ENCODE assay signal across 10 cellular contexts in the genomic region with DNA sequence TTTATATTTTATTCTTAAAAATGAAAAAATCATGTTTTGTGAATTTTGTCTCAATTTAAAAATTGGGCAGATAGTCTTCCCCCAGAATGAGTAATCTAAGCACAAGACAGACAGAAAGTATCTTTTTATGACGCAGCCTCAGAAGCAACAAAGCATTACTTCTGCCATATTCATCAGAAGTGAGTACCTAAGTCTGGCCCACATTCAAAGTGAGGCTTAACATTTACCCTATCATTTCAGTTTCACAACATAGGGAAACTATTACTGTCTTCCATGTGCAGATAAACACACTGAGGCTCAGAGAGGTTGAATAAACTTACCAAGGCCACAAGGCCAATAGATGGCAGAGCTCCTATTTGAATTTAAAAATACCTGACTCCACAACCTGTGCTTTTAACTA. TPM values are rescaled to one million over a fixed set of nuclear protein-coding genes. Genes with fewer than 3 reads are reported as not detected.
DNase-seq lines count a peak whose midpoint lies in the region; ATAC-seq and TF ChIP-seq lines count a peak whose summit lies in the region.
"Had no signal": no experiment of that assay in that cellular context is flagged by ENCODE, and none has a peak within 500 bp of the region (broad histone marks: within the 10 kb centered on the region; RNA-seq: fewer than 3 reads in every experiment).

No MANE protein-coding gene starts in this region.

- 76% methylated on average over 1 of the region's 1 CpG; no CpG with 5 or more reads in 1 of the 2 donors for WGBS in transverse colon (ENCODE audit: low coverage in 1 of 2), 2 donors

- no peak overlapping the region for H3K4me3 Mint-ChIP-seq in endothelial cell (ENCODE audit: unreplicated experiment)

- H3K9me3 Mint-ChIP-seq in endothelial cell (ENCODE audit: unreplicated experiment), result no peaks in the 10 kb centered on the region

- peaks cover 14% of the 10 kb centered on the region for H3K4me1 Mint-ChIP-seq in endothelial cell (ENCODE audit: unreplicated experiment)

- ATAC-seq in GM19463 (IDR thresholded peaks at IDR 0.05; ENCODE audit: unreplicated experiment) (peak; percentile 32), HG03442 (IDR thresholded peaks at IDR 0.05; ENCODE audit: unreplicated experiment) (peak; percentile 49)
- ATAC-seq: gastrocnemius medialis had no signal

- in situ Hi-C loops in transverse colon (cut with MboI; ENCODE audit: low pct_ligation_motif_present in 1 of 4, low pct_unique_long_range_greater_than_20kb in 1 of 4, low sequenced_read_pairs in 3 of 4), result no loop called here

- intact Hi-C loops in transverse colon (cut with DNase I; ENCODE audit: low total_unique reads), result no loop called here

- H3K27ac ChIP-seq in substantia nigra (ENCODE audit: low read depth, low read length, poor library complexity, severe bottlenecking), result no peak overlapping the region
- no peak overlapping the region for H3K27ac ChIP-seq in transverse colon
- H3K27ac ChIP-seq: gastrocnemius medialis, neutrophil had no signal

- TF ChIP-seq POLR2A in transverse colon (IDR thresholded peaks at IDR 0.05), result no peak

- no peaks in the 10 kb centered on the region for H3K36me3 ChIP-seq in transverse colon
- H3K36me3 ChIP-seq: gastrocnemius medialis, neutrophil had no signal

- TF ChIP-seq CTCF in GM10248 (IDR thresholded peaks at IDR 0.05; ENCODE audit: control extremely low read depth, extremely low read depth, low read depth, missing control alignments), result no peak
- TF ChIP-seq CTCF in fibroblast of pulmonary artery (IDR thresholded peaks at IDR 0.05; ENCODE audit: low read length, missing control alignments), result no peak
- TF ChIP-seq CTCF in transverse colon (IDR thresholded peaks at IDR 0.05), result no peak
- TF ChIP-seq CTCF in endothelial cell (IDR thresholded peaks at IDR 0.05; ENCODE audit: unreplicated experiment), result no peak

- peaks cover 0 to 5% (median 0%) of the 10 kb centered on the region in 4 donors for H3K4me1 ChIP-seq in transverse colon

- no peaks in the 10 kb centered on the region for H3K27me3 ChIP-seq in transverse colon
- H3K27me3 ChIP-seq: gastrocnemius medialis, neutrophil had no signal

- TF ChIP-seq EP300 in transverse colon (IDR thresholded peaks at IDR 0.05; ENCODE audit: low read depth), result no peak

- peaks cover 5% of the 10 kb centered on the region for H3K27me3 Mint-ChIP-seq in endothelial cell (ENCODE audit: unreplicated experiment)

- POLR2A ChIA-PET in GM10248 (lab: Yijun Ruan, JAX), result no interaction called here

- H3K27ac Mint-ChIP-seq in endothelial cell (ENCODE audit: unreplicated experiment), result no peak overlapping the region

- CTCF ChIA-PET in GM10248 (lab: Yijun Ruan, JAX), result no interaction called here

- no peaks in the 10 kb centered on the region for H3K36me3 Mint-ChIP-seq in endothelial cell (ENCODE audit: low read depth, unreplicated experiment)

- H3K4me3 ChIP-seq in fibroblast of pulmonary artery (replicated peaks; ENCODE audit: low read depth, low read length), result no peak overlapping the region
- H3K4me3 ChIP-seq in transverse colon, result no peak overlapping the region
- H3K4me3 ChIP-seq: gastrocnemius medialis had no signal

- no peaks in the 10 kb centered on the region for H3K9me3 ChIP-seq in transverse colon
- H3K9me3 ChIP-seq: gastrocnemius medialis, neutrophil had no signal

- peak; percentile 26 for DNase-seq in GM10248 (ENCODE audit: extremely low spot score)
- DNase-seq in fibroblast of pulmonary artery (ENCODE audit: low read depth), result peak; percentile 14
- DNase-seq in substantia nigra (lab: John Stamatoyannopoulos, UW), result no peak
- DNase-seq in transverse colon, result no peak
- DNase-seq in activated CD8-positive, alpha-beta memory T cell treated with anti-CD3 and anti-CD28 coated beads, Interleukin-2, amount 50 U/mL, for 4 hours, result no peak
- DNase-seq in endothelial cell (ENCODE audit: low spot score), result no peak
- DNase-seq: gastrocnemius medialis had no signal

RNA-seq across cellular contexts. Expression of gene PRDX4, which starts 4.4 kb away (rescaled TPM):
- 10 to 100 TPM; 24.3 to 46.2 (median 34.9) TPM for total RNA-seq in transverse colon
- total RNA-seq in endothelial cell (ENCODE audit: unreplicated experiment), result 74.6 TPM

Comparison
In these comparisons a context has a peak if more than half of its experiments do, and no peak if none do; other contexts are left out.
1. DNase-seq: peak in GM10248 (single experiment) and fibroblast of pulmonary artery (single experiment); none in substantia nigra (0 of 49), transverse colon (single experiment), activated CD8-positive, alpha-beta memory T cell treated with anti-CD3 and anti-CD28 coated beads, Interleukin-2, amount 50 U/mL, for 4 hours (single experiment) and endothelial cell (single experiment).